Comparison of ENCODE assay signal across 9 cellular contexts in the genomic region with DNA sequence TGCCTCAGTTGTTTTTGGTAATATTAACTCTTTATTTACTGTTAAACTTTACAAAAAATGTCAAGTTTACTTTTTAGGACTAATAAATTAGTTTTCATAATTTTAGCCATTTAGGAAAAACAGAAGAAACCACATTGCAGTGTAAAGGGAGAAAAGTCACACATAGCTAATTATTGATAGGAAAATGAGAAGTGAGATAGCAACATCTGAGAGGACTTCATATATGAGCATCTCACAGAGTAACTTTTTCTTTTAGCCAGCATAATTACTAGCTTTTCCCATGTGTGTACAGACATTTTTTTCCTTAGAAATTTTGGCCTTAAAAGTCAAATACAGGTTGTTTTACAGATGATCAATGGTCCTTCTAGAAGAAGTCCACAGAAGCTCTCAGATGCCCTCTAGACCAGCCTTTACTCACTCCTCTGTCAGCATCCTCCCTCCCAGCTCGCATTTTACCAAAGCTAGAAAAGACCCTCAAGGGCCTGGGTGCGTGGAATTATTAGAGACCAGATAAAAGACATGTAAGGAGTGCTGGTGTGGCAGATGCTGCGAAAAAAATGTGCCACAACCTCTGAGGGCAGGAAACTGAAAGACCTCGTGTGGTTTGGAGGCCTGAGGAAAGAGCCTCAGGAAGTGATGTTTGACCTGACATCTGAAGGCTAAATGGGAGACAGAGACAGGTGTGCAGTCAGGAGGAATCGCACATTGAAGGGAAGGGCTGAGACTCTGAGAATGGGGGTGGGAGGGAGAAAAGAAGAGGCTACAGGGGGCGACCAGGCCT.
A peak's percentile ranks its signal among the peaks of the same experiment; 100 is the strongest.
DNase-seq lines count a peak whose midpoint lies in the region; ATAC-seq and TF ChIP-seq lines count a peak whose summit lies in the region.
"Had no signal": no experiment of that assay in that cellular context is flagged by ENCODE, and none has a peak within 500 bp of the region (broad histone marks: within the 10 kb centered on the region; RNA-seq: fewer than 3 reads in every experiment).

No MANE protein-coding gene starts in this region.

- H3K27me3 ChIP-seq in BLaER1: no peaks in the 10 kb centered on the region
- H3K27me3 ChIP-seq in esophagus muscularis mucosa: no peaks in the 10 kb centered on the region
- H3K27me3 ChIP-seq in colonic mucosa: no peaks in the 10 kb centered on the region

- H3K36me3 ChIP-seq in BLaER1: no peaks in the 10 kb centered on the region
- peaks cover 4 to 33% (median 12%) of the 10 kb centered on the region in 4 donors for H3K36me3 ChIP-seq in esophagus muscularis mucosa
- H3K36me3 ChIP-seq in colonic mucosa: peaks cover 3% of the 10 kb centered on the region

- H3K4me3 ChIP-seq in BLaER1 (no peak overlapping the region), esophagus muscularis mucosa (peak overlapping the region in 1 of 4 donors; percentile 6), colonic mucosa (no peak overlapping the region)

- DNase-seq in esophagus muscularis mucosa (ENCODE audit: extremely low spot score): no peak
- no peak for DNase-seq in activated naive CD4-positive, alpha-beta T cell treated with anti-CD3 and anti-CD28 coated beads, Interleukin-2, amount 50 U/mL, for 16 hours
- no peak for DNase-seq in amniotic stem cell (lab: John Stamatoyannopoulos, UW)
- DNase-seq in NCI-H1436 (lab: John Stamatoyannopoulos, UW): no peak
- DNase-seq in colonic mucosa: no peak
- DNase-seq: CD4-positive, alpha-beta T cell had no signal

- intact Hi-C loops in esophagus muscularis mucosa (cut with DNase I) (no loop called here), colonic mucosa (cut with DNase I) (no loop called here)

- no peak for TF ChIP-seq POLR2A in esophagus muscularis mucosa (IDR thresholded peaks at IDR 0.05; ENCODE audit: low read depth)

- TF ChIP-seq CTCF in esophagus muscularis mucosa (IDR thresholded peaks at IDR 0.05): no peak
- no peak for TF ChIP-seq CTCF in colonic mucosa (IDR thresholded peaks at IDR 0.05)

- H3K4me1 ChIP-seq in BLaER1: peaks cover 26% of the 10 kb centered on the region
- peaks cover 89 to 100% (median 100%) of the 10 kb centered on the region in 4 donors for H3K4me1 ChIP-seq in esophagus muscularis mucosa
- no peaks in the 10 kb centered on the region for H3K4me1 ChIP-seq in colonic mucosa

- no peaks in the 10 kb centered on the region for H4K20me1 ChIP-seq in BLaER1

- peak overlapping the region; percentile 52 for H3K4me2 ChIP-seq in BLaER1

- peak; percentile 55 for ATAC-seq in GM19397 (IDR thresholded peaks at IDR 0.05; ENCODE audit: unreplicated experiment)
- ATAC-seq in HG03097 (IDR thresholded peaks at IDR 0.05; ENCODE audit: low FRiP score, unreplicated experiment): peak; percentile 77

- H3K9ac ChIP-seq in BLaER1 (no peak overlapping the region), colonic mucosa (ENCODE audit: low read depth in 2 of 2, low read length in 2 of 2) (no peak overlapping the region)

- H3K27ac ChIP-seq in BLaER1 (no peak overlapping the region), esophagus muscularis mucosa (replicated peaks in 1 of 4) (peak overlapping the region; percentile 97 to 99 (median 99)), colonic mucosa (no peak overlapping the region)

- H3K9me3 ChIP-seq in BLaER1 (no peaks in the 10 kb centered on the region), esophagus muscularis mucosa (no peaks in the 10 kb centered on the region), colonic mucosa (no peaks in the 10 kb centered on the region)

- 70% methylated on average over 6 of the region's 6 CpGs for WGBS in esophagus muscularis mucosa

- no peak for TF ChIP-seq EP300 in esophagus muscularis mucosa (IDR thresholded peaks at IDR 0.05)

Comparison
In these comparisons a context has a peak if more than half of its experiments do, and no peak if none do; other contexts are left out.
1. H3K27ac ChIP-seq: peak in esophagus muscularis mucosa (4 of 4); none in BLaER1 (single experiment) and colonic mucosa (single experiment).